1 cellular context compared by ENCODE assay signal in genomic region chr1:31064115-31064514, GRCh38.
A peak's percentile ranks its signal among the peaks of the same experiment; 100 is the strongest.
TF ChIP-seq lines count a peak whose summit lies in the region.

No MANE protein-coding gene starts in this region.

TF ChIP-seq in HepG2, 621 proteins besides CTCF, POLR2A, EP300 and RAD21 (continued from another document and continues in another):
- TF ChIP-seq ZBTB40 (IDR thresholded peaks at IDR 0.05) (no peak), ZBTB40 (CRISPR knock-in tag; IDR thresholded peaks at IDR 0.05) (no peak), MEIS2 (CRISPR knock-in tag; IDR thresholded peaks at IDR 0.05) (no peak), SATB2 (CRISPR knock-in tag; IDR thresholded peaks at IDR 0.05) (no peak), HMG20A (CRISPR knock-in tag; IDR thresholded peaks at IDR 0.05; ENCODE audit: borderline replicate concordance) (peak; percentile 78; the same call in 1 of the 2 replicates), SMARCE1 (IDR thresholded peaks at IDR 0.05; ENCODE audit: borderline replicate concordance) (no peak), MZF1 (CRISPR knock-in tag; IDR thresholded peaks at IDR 0.05; ENCODE audit: borderline replicate concordance) (no peak), SMAD1 (CRISPR knock-in tag; IDR thresholded peaks at IDR 0.05; ENCODE audit: borderline replicate concordance, low read depth) (no peak), ZMAT5 (CRISPR knock-in tag; IDR thresholded peaks at IDR 0.05; ENCODE audit: borderline replicate concordance, low read depth) (no peak), NCOA2 (CRISPR knock-in tag; IDR thresholded peaks at IDR 0.05) (peak; percentile 84), ZNF790 (CRISPR knock-in tag; IDR thresholded peaks at IDR 0.05; ENCODE audit: borderline replicate concordance) (no peak), KLF9 (CRISPR knock-in tag; IDR thresholded peaks at IDR 0.05; ENCODE audit: low read depth) (no peak), SMC3 (IDR thresholded peaks at IDR 0.05; ENCODE audit: low read length) (no peak), NFYC (CRISPR knock-in tag; IDR thresholded peaks at IDR 0.05) (no peak), HNRNPL (IDR thresholded peaks at IDR 0.05; ENCODE audit: low read depth, low read length) (no peak), ZFX (CRISPR knock-in tag; IDR thresholded peaks at IDR 0.05; ENCODE audit: low read depth) (no peak), CREB3 (CRISPR knock-in tag; IDR thresholded peaks at IDR 0.05) (no peak), KMT2B (CRISPR knock-in tag; IDR thresholded peaks at IDR 0.05) (no peak), NFIB (CRISPR knock-in tag; IDR thresholded peaks at IDR 0.05; ENCODE audit: borderline replicate concordance) (no peak), PLRG1 (conservative IDR thresholded peaks at IDR 0.05) (no peak), ZNF746 (CRISPR knock-in tag; IDR thresholded peaks at IDR 0.05) (no peak), ZNF768 (CRISPR knock-in tag; IDR thresholded peaks at IDR 0.05) (no peak), ZNF883 (CRISPR knock-in tag; IDR thresholded peaks at IDR 0.05; ENCODE audit: not compliant biosample characterization) (no peak), REXO4 (CRISPR knock-in tag; IDR thresholded peaks at IDR 0.05; ENCODE audit: borderline replicate concordance) (no peak), SPEN (CRISPR knock-in tag; IDR thresholded peaks at IDR 0.05; ENCODE audit: low read depth) (no peak), TBL1XR1 (IDR thresholded peaks at IDR 0.05; ENCODE audit: borderline replicate concordance, low read length, partially characterized antibody) (no peak), KLF11 (CRISPR knock-in tag; IDR thresholded peaks at IDR 0.05) (no peak), IRF1 (CRISPR knock-in tag; IDR thresholded peaks at IDR 0.05; ENCODE audit: low read depth) (no peak), ZBTB49 (CRISPR knock-in tag; IDR thresholded peaks at IDR 0.05; ENCODE audit: borderline replicate concordance) (no peak), ZNF7 (CRISPR knock-in tag; IDR thresholded peaks at IDR 0.05) (no peak), THAP8 (CRISPR knock-in tag; IDR thresholded peaks at IDR 0.05; ENCODE audit: borderline replicate concordance) (no peak), AHR (CRISPR knock-in tag; IDR thresholded peaks at IDR 0.05) (no peak), ZFYVE20 (CRISPR knock-in tag; IDR thresholded peaks at IDR 0.05; ENCODE audit: borderline replicate concordance, low read depth) (no peak), ZNF512B (CRISPR knock-in tag; IDR thresholded peaks at IDR 0.05; ENCODE audit: borderline replicate concordance) (no peak), EED (CRISPR knock-in tag; IDR thresholded peaks at IDR 0.05) (no peak), ZNF605 (CRISPR knock-in tag; IDR thresholded peaks at IDR 0.05) (no peak), ZNF382 (CRISPR knock-in tag; IDR thresholded peaks at IDR 0.05; ENCODE audit: borderline replicate concordance) (no peak), THRA (CRISPR knock-in tag; IDR thresholded peaks at IDR 0.05; ENCODE audit: borderline replicate concordance) (no peak), KMT2A (CRISPR knock-in tag; IDR thresholded peaks at IDR 0.05) (no peak), FOSL2 (CRISPR knock-in tag; IDR thresholded peaks at IDR 0.05) (no peak), ZNF264 (CRISPR knock-in tag; IDR thresholded peaks at IDR 0.05) (peak; percentile 81), FLYWCH1 (CRISPR knock-in tag; IDR thresholded peaks at IDR 0.05) (no peak), KLF6 (CRISPR knock-in tag; IDR thresholded peaks at IDR 0.05) (no peak), ZXDC (CRISPR knock-in tag; IDR thresholded peaks at IDR 0.05) (no peak), RARA (CRISPR knock-in tag; IDR thresholded peaks at IDR 0.05) (peak; percentile 66)
